In genomic region chr17:16484445-16485169, GRCh38 we compare ENCODE assay signal across 12 cellular contexts. TPM values are rescaled to one million over a fixed set of nuclear protein-coding genes. Genes with fewer than 3 reads are reported as not detected.
DNase-seq lines count a peak whose midpoint lies in the region; TF ChIP-seq lines count a peak whose summit lies in the region.
"Had no signal": no experiment of that assay in that cellular context is flagged by ENCODE, and none has a peak within 500 bp of the region (broad histone marks: within the 10 kb centered on the region; RNA-seq: fewer than 3 reads in every experiment).

No MANE protein-coding gene starts in this region.

- no peaks in the 10 kb centered on the region for H3K36me3 ChIP-seq in ectodermal cell (ENCODE audit: control insufficient read depth, insufficient read depth, low read length)

- peaks cover 49% of the 10 kb centered on the region for H3K4me1 Mint-ChIP-seq in neural crest cell

- no peaks in the 10 kb centered on the region for H3K36me3 Mint-ChIP-seq in neural crest cell (ENCODE audit: low read depth)

- POLR2A ChIA-PET in AG04450 (lab: Yijun Ruan, JAX), result no interaction called here

- H3K9me3 Mint-ChIP-seq in neural crest cell, result no peaks in the 10 kb centered on the region
- H3K9me3 Mint-ChIP-seq: activated naive CD4-positive, alpha-beta T cell treated with anti-CD3 and anti-CD28 coated beads for 36 hours had no signal

- peaks cover 4% of the 10 kb centered on the region for H3K27me3 ChIP-seq in AG04450 (ENCODE audit: control insufficient read depth, insufficient read depth, low read length)
- no peaks in the 10 kb centered on the region for H3K27me3 ChIP-seq in ectodermal cell (ENCODE audit: control insufficient read depth, insufficient read depth, low read length, poor library complexity, severe bottlenecking)

- H3K9me3 ChIP-seq in AG04450 (ENCODE audit: control insufficient read depth, insufficient read depth, low read length), result no peaks in the 10 kb centered on the region; the same call in 1 of the 2 replicates
- H3K9me3 ChIP-seq in ectodermal cell (ENCODE audit: control insufficient read depth, low read length), result no peaks in the 10 kb centered on the region

- 8 to 14% methylated on average over 19 of the region's 19 CpGs for WGBS in ectodermal cell, 2 experiments

- H3K4me3 Mint-ChIP-seq in neural crest cell, result peak overlapping the region; percentile 36
- H3K4me3 Mint-ChIP-seq: activated naive CD4-positive, alpha-beta T cell treated with anti-CD3 and anti-CD28 coated beads for 36 hours had no signal

- H3K27ac ChIP-seq in AG04450 (ENCODE audit: low read depth, low read length) (peak overlapping the region; percentile 11), ectodermal cell (ENCODE audit: insufficient read depth, low read depth, low read length, poor library complexity, severe bottlenecking) (peak overlapping the region; percentile 1)

- TF ChIP-seq CTCF in AG04450 (IDR thresholded peaks at IDR 0.05; ENCODE audit: low read depth, low read length) (no peak), neural crest cell (conservative IDR thresholded peaks at IDR 0.05) (no peak)

- peak overlapping the region; percentile 90 for H3K27ac Mint-ChIP-seq in neural crest cell (ENCODE audit: unreplicated experiment)
- H3K27ac Mint-ChIP-seq: activated naive CD4-positive, alpha-beta T cell treated with anti-CD3 and anti-CD28 coated beads for 36 hours had no signal

- no peak overlapping the region for H3K4me3 ChIP-seq in AG04450 (ENCODE audit: low read depth, low read length)
- no peak overlapping the region for H3K4me3 ChIP-seq in ectodermal cell (ENCODE audit: insufficient read depth, low read depth, low read length)

- peaks cover 43% of the 10 kb centered on the region for H3K4me1 ChIP-seq in ectodermal cell (ENCODE audit: control insufficient read depth, insufficient read depth, low read length)

- H3K27me3 Mint-ChIP-seq in neural crest cell (ENCODE audit: low read depth), result no peaks in the 10 kb centered on the region

- DNase-seq in AG04450 (ENCODE audit: low read depth, low spot score) (no peak), NCI-H1694 treated with DMSO at 0.1 percent for 48 hours (lab: John Stamatoyannopoulos, UW) (peak; percentile 89), neural crest cell (ENCODE audit: low read depth, low spot score) (no peak), SIG-M5 treated with dmso at 0.1 percent for 504 hours (lab: John Stamatoyannopoulos, UW; ENCODE audit: unreplicated experiment) (no peak), AG08395 (ENCODE audit: low spot score) (no peak), NCI-H1436 (lab: John Stamatoyannopoulos, UW) (no peak)
- no peak for DNase-seq in stimulated activated CD4-positive, alpha-beta T cell treated with anti-CD3 and anti-CD28 coated beads, Interleukin-1b, Interleukin-23, amount 100 ng/mL, for 48 hours
- DNase-seq: activated naive CD4-positive, alpha-beta T cell treated with anti-CD3 and anti-CD28 coated beads for 36 hours; central memory CD4-positive, alpha-beta T cell; NCI-H1048; stimulated activated CD4-positive, alpha-beta T cell treated with anti-CD3 and anti-CD28 coated beads, Interleukin-15, amount 100 ng/mL, for 24 hours had no signal

- CTCF ChIA-PET in AG04450 (lab: Charles Lee), result interaction anchor here (0.6 to 0.8 kb wide), 2 partner anchors 25 to 31 kb away, joined by 3 to 5 read pairs; no protein-coding TSS in a partner anchor

RNA-seq across cellular contexts. Expression of gene LRRC75A, which starts 7.4 kb away (rescaled TPM):
- 1.2 TPM in 2 replicates for polyA plus RNA-seq in AG04450 (2011; rRNA removed)
- 0.74 and 0.78 TPM in 2 replicates for polyA minus RNA-seq in AG04450 (2011; rRNA and poly(A)+ RNA removed)
- 5.4 TPM for polyA plus RNA-seq in ectodermal cell (2013, experiment 1 of 4)
- polyA plus RNA-seq in ectodermal cell (2013, experiment 2 of 4), result 5.7 TPM
- 4.1 TPM for polyA plus RNA-seq in ectodermal cell (2013, experiment 3 of 4)
- 4.5 TPM for polyA plus RNA-seq in ectodermal cell (2013, experiment 4 of 4)
- total RNA-seq in neural crest cell, result 5.6 and 7.2 TPM in 2 replicates
